ENCODE assay signal across 1 cellular context in genomic region chr6:110946498-110946897, GRCh38.
TF ChIP-seq lines count a peak whose summit lies in the region.

No MANE protein-coding gene starts in this region.

TF ChIP-seq in IMR-90, 13 proteins besides CTCF, POLR2A, EP300 and RAD21:
- TF ChIP-seq BHLHE40 (IDR thresholded peaks at IDR 0.05; ENCODE audit: low read depth, low read length) (no peak), RFX5 (IDR thresholded peaks at IDR 0.05; ENCODE audit: low read depth, low read length) (no peak), CHD1 (IDR thresholded peaks at IDR 0.05; ENCODE audit: low read depth, low read length) (no peak), MXI1 (IDR thresholded peaks at IDR 0.05; ENCODE audit: borderline replicate concordance, low read depth, low read length) (no peak), RCOR1 (IDR thresholded peaks at IDR 0.05; ENCODE audit: insufficient replicate concordance, low read length) (no peak), NFE2L2 (IDR thresholded peaks at IDR 0.05; ENCODE audit: low read depth, low read length) (no peak), CEBPB (IDR thresholded peaks at IDR 0.05; ENCODE audit: low read depth, low read length) (no peak), USF2 (IDR thresholded peaks at IDR 0.05; ENCODE audit: low read depth, low read length) (no peak), FOS (IDR thresholded peaks at IDR 0.05; ENCODE audit: low read depth, low read length) (no peak), MAFK (IDR thresholded peaks at IDR 0.05; ENCODE audit: low read depth, low read length) (no peak), SMC3 (IDR thresholded peaks at IDR 0.05; ENCODE audit: low read depth, low read length) (no peak), MAZ (IDR thresholded peaks at IDR 0.05; ENCODE audit: borderline replicate concordance, low read depth, low read length) (no peak), ELK1 (IDR thresholded peaks at IDR 0.05; ENCODE audit: borderline replicate concordance, low read depth, low read length) (no peak)
TF ChIP-seq in IMR-90: peak in this region for 0.
